10 cellular contexts compared by ENCODE assay signal in genomic region chr15:89837134-89837829, GRCh38. TPM values are rescaled to one million over a fixed set of nuclear protein-coding genes. Genes with fewer than 3 reads are reported as not detected.
DNase-seq lines count a peak whose midpoint lies in the region; ATAC-seq and TF ChIP-seq lines count a peak whose summit lies in the region.
"Had no signal": no experiment of that assay in that cellular context is flagged by ENCODE, and none has a peak within 500 bp of the region (broad histone marks: within the 10 kb centered on the region; RNA-seq: fewer than 3 reads in every experiment).

No MANE protein-coding gene starts in this region.

- DNase-seq in AG08395 (ENCODE audit: low spot score) (peak; percentile 50), NCI-H226 (peak; percentile 41), dorsolateral prefrontal cortex (peak in 2 of 10 donors; percentile 24 to 25), pons (ENCODE audit: low spot score) (no peak)
- no peak for DNase-seq in activated naive CD4-positive, alpha-beta T cell treated with anti-CD3 and anti-CD28 coated beads, Interleukin-2, amount 50 U/mL, for 16 hours
- no peak for DNase-seq in effector CD4-positive, alpha-beta T cell
- DNase-seq: activated gamma-delta T cell treated with Interleukin-2 at 50 U/mL for 16 hours, RPMI8226 had no signal

- no peaks in the 10 kb centered on the region for H3K4me1 Mint-ChIP-seq in nephron

- TF ChIP-seq CTCF in dorsolateral prefrontal cortex (IDR thresholded peaks at IDR 0.05 in 54 of 56, conservative IDR thresholded peaks at IDR 0.05 in 2 of 56; ENCODE audit: low read depth in 1 of 56, partially characterized antibody in 56 of 56) (no peak), nephron (IDR thresholded peaks at IDR 0.05; ENCODE audit: unreplicated experiment in 3 of 3) (no peak)

- no peak for ATAC-seq in GM21723 (IDR thresholded peaks at IDR 0.05; ENCODE audit: unreplicated experiment)

- peaks cover 63% of the 10 kb centered on the region for H3K36me3 Mint-ChIP-seq in nephron (ENCODE audit: low read depth)

- peak overlapping the region in 1 of 59 donors; percentile 1 for H3K4me3 ChIP-seq in dorsolateral prefrontal cortex

- H3K27ac ChIP-seq in dorsolateral prefrontal cortex = peak overlapping the region in 53 of 59 donors; percentile 10 to 84 (median 63)

- H3K27me3 Mint-ChIP-seq in nephron (ENCODE audit: low read depth) = no peaks in the 10 kb centered on the region

- no peaks in the 10 kb centered on the region for H3K27me3 ChIP-seq in dorsolateral prefrontal cortex

- peak overlapping the region in 2 of 3 experiments; percentile 25 to 50 for H3K27ac Mint-ChIP-seq in nephron

- H3K9me3 Mint-ChIP-seq in nephron = no peaks in the 10 kb centered on the region

- no peak overlapping the region for H3K4me3 Mint-ChIP-seq in nephron

- intact Hi-C loops in dorsolateral prefrontal cortex (cut with DNase I) = no loop called here

RNA-seq across cellular contexts. Expression of gene ANPEP, which starts 22.6 kb away (rescaled TPM):
- 10 to 100 TPM in 1 of 120 experiments, 1 to 10 TPM in 117, under 1 TPM in 2; 0.43 to 11.2 (median 3.5) TPM for total RNA-seq in dorsolateral prefrontal cortex

RNA-seq across cellular contexts. Expression of gene AP3S2, which starts 56.5 kb away (rescaled TPM):
- 10 to 100 TPM; 31.3 to 69.8 (median 52.2) TPM for total RNA-seq in dorsolateral prefrontal cortex

Comparison
In these comparisons a context has a peak if more than half of its experiments do, and no peak if none do; other contexts are left out.
1. DNase-seq: peak in AG08395 (single experiment) and NCI-H226 (single experiment); none in activated naive CD4-positive, alpha-beta T cell treated with anti-CD3 and anti-CD28 coated beads, Interleukin-2, amount 50 U/mL, for 16 hours (single experiment), pons (single experiment) and effector CD4-positive, alpha-beta T cell (single experiment).